19 cellular contexts compared by ENCODE assay signal in genomic region chr5:103962023-103962422, GRCh38.
DNase-seq lines count a peak whose midpoint lies in the region; ATAC-seq, FAIRE-seq and TF ChIP-seq lines count a peak whose summit lies in the region.
"Had no signal": no experiment of that assay in that cellular context is flagged by ENCODE, and none has a peak within 500 bp of the region (broad histone marks: within the 10 kb centered on the region; RNA-seq: fewer than 3 reads in every experiment).

No MANE protein-coding gene starts in this region.

- H3K9me3 Mint-ChIP-seq in activated T-helper 1 cell treated with anti-CD3 and anti-CD28 coated beads, Interleukin-12 subunit alpha, Interleukin-12 subunit beta, Interleukin-2, Interleukin-4 antibody, amounts not matched to agents 30 ng/mL and 10 ng/mL and 1 ng/mL, durations not matched to agents 14 hours and 24 hours and 36 hours, result peaks cover 13% of the 10 kb centered on the region

- H3K27ac Mint-ChIP-seq in activated T-helper 1 cell treated with anti-CD3 and anti-CD28 coated beads, Interleukin-12 subunit alpha, Interleukin-12 subunit beta, Interleukin-2, Interleukin-4 antibody, amounts not matched to agents 30 ng/mL and 10 ng/mL and 1 ng/mL, durations not matched to agents 14 hours and 24 hours and 36 hours, result no peak overlapping the region
- H3K27ac Mint-ChIP-seq: CD4-positive, CD25-positive, alpha-beta regulatory T cell; CD8-positive, alpha-beta memory T cell; H9 had no signal

- intact Hi-C loops in activated T-helper 1 cell treated with anti-CD3 and anti-CD28 coated beads, Interleukin-12 subunit alpha, Interleukin-12 subunit beta, Interleukin-2, Interleukin-4 antibody, amounts not matched to agents 30 ng/mL and 10 ng/mL and 1 ng/mL, durations not matched to agents 14 hours and 24 hours and 36 hours (cut with micrococcal nuclease), result no loop called here

- no peak for TF ChIP-seq CTCF in epithelial cell of esophagus (IDR thresholded peaks at IDR 0.05; ENCODE audit: insufficient read depth, low read depth, low read length, missing control alignments)

- peak; percentile 27 for FAIRE-seq in H54 (lab: Jason Lieb, UNC)
- FAIRE-seq: A204.1, D721Med, GM12891 had no signal

- no peak for TF ChIP-seq POLR2A in H54 (IDR thresholded peaks at IDR 0.05; ENCODE audit: low read depth, low read length)

- in situ Hi-C loops in SK-MEL-5 (cut with HindIII; ENCODE audit: low pct_unique_long_range_greater_than_20kb, low sequenced_read_pairs), result no loop called here

- H3K36me3 Mint-ChIP-seq in activated T-helper 1 cell treated with anti-CD3 and anti-CD28 coated beads, Interleukin-12 subunit alpha, Interleukin-12 subunit beta, Interleukin-2, Interleukin-4 antibody, amounts not matched to agents 30 ng/mL and 10 ng/mL and 1 ng/mL, durations not matched to agents 14 hours and 24 hours and 36 hours (ENCODE audit: low read depth), result no peaks in the 10 kb centered on the region
- H3K36me3 Mint-ChIP-seq: CD4-positive, CD25-positive, alpha-beta regulatory T cell; CD8-positive, alpha-beta memory T cell had no signal

- DNase-seq in H54 (ENCODE audit: insufficient read length, low spot score) (no peak), HuH-7 (ENCODE audit: low spot score) (peak; percentile 42), SK-MEL-5 (ENCODE audit: low read depth, low spot score) (peak; percentile 22), epithelial cell of esophagus (ENCODE audit: low read depth) (peak; percentile 43), NCI-H2107 (lab: John Stamatoyannopoulos, UW) (no peak)
- DNase-seq in activated T-helper 1 cell treated with anti-CD3 and anti-CD28 coated beads, Interleukin-12 subunit alpha, Interleukin-12 subunit beta, Interleukin-2, Interleukin-4 antibody, amounts not matched to agents 30 ng/mL and 10 ng/mL and 1 ng/mL, durations not matched to agents 14 hours and 24 hours and 36 hours (ENCODE audit: low spot score), result no peak
- DNase-seq: ACHN; BE2C; C1 segment of cervical spinal cord; Caco-2; CD4-positive, CD25-positive, alpha-beta regulatory T cell; CD8-positive, alpha-beta memory T cell; GOT3; H9; KG1 had no signal

- no peaks in the 10 kb centered on the region for H3K4me1 Mint-ChIP-seq in activated T-helper 1 cell treated with anti-CD3 and anti-CD28 coated beads, Interleukin-12 subunit alpha, Interleukin-12 subunit beta, Interleukin-2, Interleukin-4 antibody, amounts not matched to agents 30 ng/mL and 10 ng/mL and 1 ng/mL, durations not matched to agents 14 hours and 24 hours and 36 hours (ENCODE audit: low read depth)
- H3K4me1 Mint-ChIP-seq: CD4-positive, CD25-positive, alpha-beta regulatory T cell; CD8-positive, alpha-beta memory T cell; H9 had no signal

- no peak overlapping the region for H3K4me3 Mint-ChIP-seq in activated T-helper 1 cell treated with anti-CD3 and anti-CD28 coated beads, Interleukin-12 subunit alpha, Interleukin-12 subunit beta, Interleukin-2, Interleukin-4 antibody, amounts not matched to agents 30 ng/mL and 10 ng/mL and 1 ng/mL, durations not matched to agents 14 hours and 24 hours and 36 hours
- H3K4me3 Mint-ChIP-seq: CD4-positive, CD25-positive, alpha-beta regulatory T cell; CD8-positive, alpha-beta memory T cell; H9 had no signal

- H3K27me3 Mint-ChIP-seq in activated T-helper 1 cell treated with anti-CD3 and anti-CD28 coated beads, Interleukin-12 subunit alpha, Interleukin-12 subunit beta, Interleukin-2, Interleukin-4 antibody, amounts not matched to agents 30 ng/mL and 10 ng/mL and 1 ng/mL, durations not matched to agents 14 hours and 24 hours and 36 hours (ENCODE audit: insufficient read depth), result no peaks in the 10 kb centered on the region
- H3K27me3 Mint-ChIP-seq: CD4-positive, CD25-positive, alpha-beta regulatory T cell; CD8-positive, alpha-beta memory T cell had no signal

- no peak overlapping the region for H3K4me3 ChIP-seq in epithelial cell of esophagus (ENCODE audit: low read length)

- ATAC-seq in HG03139 (IDR thresholded peaks at IDR 0.05; ENCODE audit: unreplicated experiment), result no peak

Comparison
In these comparisons a context has a peak if more than half of its experiments do, and no peak if none do; other contexts are left out.
1. DNase-seq: peak in HuH-7 (single experiment), SK-MEL-5 (single experiment) and epithelial cell of esophagus (single experiment); none in H54 (single experiment), activated T-helper 1 cell treated with anti-CD3 and anti-CD28 coated beads, Interleukin-12 subunit alpha, Interleukin-12 subunit beta, Interleukin-2, Interleukin-4 antibody, amounts not matched to agents 30 ng/mL and 10 ng/mL and 1 ng/mL, durations not matched to agents 14 hours and 24 hours and 36 hours (single experiment) and NCI-H2107 (single experiment).